Comparison of ENCODE assay signal across 22 cellular contexts in genomic region chr15:66634540-66634939, GRCh38.
"Had no signal": no experiment of that assay in that cellular context is flagged by ENCODE, and none has a peak within 500 bp of the region (broad histone marks: within the 10 kb centered on the region; RNA-seq: fewer than 3 reads in every experiment).

No MANE protein-coding gene starts in this region.

- H3K4me1 ChIP-seq: left lung, prostate gland had no signal

- H3K4me2 ChIP-seq: hepatocyte had no signal

- H3K27ac Mint-ChIP-seq: activated CD8-positive, alpha-beta T cell treated with anti-CD3 and anti-CD28 coated beads, Interleukin-2, amount 10 ng/mL, durations not matched to agents 7 days and 5 days; activated naive CD4-positive, alpha-beta T cell treated with anti-CD3 and anti-CD28 coated beads, Interleukin-2, amount 50 U/mL, for 24 hours; effector memory CD8-positive, alpha-beta T cell; T-helper 2 cell treated with Interferon-gamma antibody and Interleukin-4, amounts not matched to agents 5 μg/mL and 100 μg/mL, for 36 hours had no signal

- H3K27ac ChIP-seq: esophagus muscularis mucosa, hepatocyte, prostate gland, VCaP had no signal

- H3K9me3 ChIP-seq: esophagus muscularis mucosa, left lung, prostate gland, spleen had no signal

- DNase-seq: activated CD4-positive, alpha-beta T cell treated with anti-CD3 and anti-CD28 coated beads for 1 hour; activated CD4-positive, alpha-beta T cell treated with anti-CD3 and anti-CD28 coated beads, Interleukin-2, amount 50 U/mL, for 1 hour; activated CD8-positive, alpha-beta T cell treated with anti-CD3 and anti-CD28 coated beads, Interleukin-2, amount 10 ng/mL, durations not matched to agents 7 days and 5 days; activated gamma-delta T cell treated with Interleukin-2 at 50 U/mL for 16 hours; anterior cingulate cortex; caudate nucleus; dorsolateral prefrontal cortex; effector memory CD8-positive, alpha-beta T cell; glutamatergic neuron; kidney glomerular epithelial cell; left lung; spleen; stimulated activated CD4-positive, alpha-beta T cell treated with anti-CD3 and anti-CD28 coated beads, Interleukin-4, amount 100 ng/mL, for 1 hour; stimulated activated naive CD4-positive, alpha-beta T cell had no signal

- H3K36me3 Mint-ChIP-seq: activated naive CD4-positive, alpha-beta T cell treated with anti-CD3 and anti-CD28 coated beads, Interleukin-2, amount 50 U/mL, for 24 hours; brain had no signal

- ATAC-seq: activated CD8-positive, alpha-beta T cell treated with anti-CD3 and anti-CD28 coated beads, Interleukin-2, amount 10 ng/mL, durations not matched to agents 7 days and 5 days; effector memory CD8-positive, alpha-beta T cell; left lung had no signal

- H3K9me3 Mint-ChIP-seq: activated naive CD4-positive, alpha-beta T cell treated with anti-CD3 and anti-CD28 coated beads, Interleukin-2, amount 50 U/mL, for 24 hours; brain; effector memory CD8-positive, alpha-beta T cell; neural crest cell; T-helper 2 cell treated with Interferon-gamma antibody and Interleukin-4, amounts not matched to agents 5 μg/mL and 100 μg/mL, for 36 hours had no signal

- H2AFZ ChIP-seq: hepatocyte had no signal

- H3K4me3 ChIP-seq: dorsolateral prefrontal cortex, esophagus muscularis mucosa, hepatocyte, left lung, prostate gland, spleen had no signal

- H3K36me3 ChIP-seq: esophagus muscularis mucosa, left lung, prostate gland, spleen had no signal

- H3K27me3 ChIP-seq: dorsolateral prefrontal cortex, esophagus muscularis mucosa, hepatocyte, left lung, spleen had no signal

- H3K4me3 Mint-ChIP-seq: activated CD8-positive, alpha-beta T cell treated with anti-CD3 and anti-CD28 coated beads, Interleukin-2, amount 10 ng/mL, durations not matched to agents 7 days and 5 days; activated naive CD4-positive, alpha-beta T cell treated with anti-CD3 and anti-CD28 coated beads, Interleukin-2, amount 50 U/mL, for 24 hours; brain; effector memory CD8-positive, alpha-beta T cell; neural crest cell; T-helper 2 cell treated with Interferon-gamma antibody and Interleukin-4, amounts not matched to agents 5 μg/mL and 100 μg/mL, for 36 hours had no signal

- H3K27me3 Mint-ChIP-seq: activated naive CD4-positive, alpha-beta T cell treated with anti-CD3 and anti-CD28 coated beads, Interleukin-2, amount 50 U/mL, for 24 hours had no signal
